8 cellular contexts compared by ENCODE assay signal in genomic region chr14:90381999-90382451, GRCh38. TPM values are rescaled to one million over a fixed set of nuclear protein-coding genes. Genes with fewer than 3 reads are reported as not detected.
DNase-seq lines count a peak whose midpoint lies in the region; ATAC-seq, FAIRE-seq and TF ChIP-seq lines count a peak whose summit lies in the region.

No MANE protein-coding gene starts in this region.

- TF ChIP-seq CTCF in OCI-LY1 (IDR thresholded peaks at IDR 0.05; ENCODE audit: low read length) = no peak
- TF ChIP-seq CTCF in endothelial cell of umbilical vein (IDR thresholded peaks at IDR 0.05; ENCODE audit: extremely low read depth in 1 of 2, insufficient read depth in 1 of 2, low read depth in 1 of 2, low read length in 2 of 2) = no peak

- no peaks in the 10 kb centered on the region; the same call in 1 of the 2 replicates for H3K36me3 ChIP-seq in OCI-LY1 (ENCODE audit: insufficient read depth, low read length)
- H3K36me3 ChIP-seq in endothelial cell of umbilical vein (ENCODE audit: control insufficient read depth in 2 of 2, extremely low read depth in 1 of 2, insufficient read depth in 2 of 2, low read length in 2 of 2) = no peaks in the 10 kb centered on the region
- peaks cover 0 to 4% of the 10 kb centered on the region in 2 donors for H3K36me3 ChIP-seq in muscle layer of duodenum (ENCODE audit: control insufficient read depth in 1 of 2, insufficient read depth in 2 of 2, low read length in 2 of 2)

- H3K27me3 ChIP-seq in OCI-LY1 (ENCODE audit: insufficient read depth, low read length) = no peaks in the 10 kb centered on the region
- peaks cover 0 to 2% of the 10 kb centered on the region in 2 experiments for H3K27me3 ChIP-seq in endothelial cell of umbilical vein (ENCODE audit: control insufficient read depth in 2 of 2, insufficient read depth in 2 of 2, low read length in 2 of 2)
- H3K27me3 ChIP-seq in muscle layer of duodenum (ENCODE audit: low read depth, low read length) = no peaks in the 10 kb centered on the region

- no peaks in the 10 kb centered on the region for H3K9me2 ChIP-seq in OCI-LY1 (ENCODE audit: low read depth, low read length)

- H3K9me3 ChIP-seq in OCI-LY1 (ENCODE audit: low read length) (no peaks in the 10 kb centered on the region), endothelial cell of umbilical vein (replicated peaks; ENCODE audit: control insufficient read depth, insufficient read depth, low read length) (no peaks in the 10 kb centered on the region), muscle layer of duodenum (ENCODE audit: control insufficient read depth in 1 of 2, low read length in 2 of 2) (no peaks in the 10 kb centered on the region)

- H3K4me3 ChIP-seq in OCI-LY1 (ENCODE audit: low read depth, low read length, poor library complexity, severe bottlenecking) (peak overlapping the region; percentile 74), endothelial cell of umbilical vein (replicated peaks in 1 of 3; ENCODE audit: insufficient read depth in 1 of 3, low read depth in 1 of 3, low read length in 3 of 3) (peak overlapping the region in 2 of 3 experiments; percentile 58 to 70), muscle layer of duodenum (ENCODE audit: low read depth in 1 of 2, low read length in 2 of 2) (peak overlapping the region; percentile 70 to 81)

- H4K20me1 ChIP-seq in OCI-LY1 (ENCODE audit: insufficient read depth, low read length) (no peaks in the 10 kb centered on the region), endothelial cell of umbilical vein (replicated peaks; ENCODE audit: control insufficient read depth, extremely low read depth, insufficient read depth, low read length) (no peaks in the 10 kb centered on the region)

- no TSS peak for BruUV-seq in endothelial cell of umbilical vein (replicated peaks; lab: Mats Ljungman, UMichigan)

- dilution Hi-C loops in endothelial cell of umbilical vein (cut with MboI; ENCODE audit: extremely low pct_ligation_motif_present, low sequenced_read_pairs) = no loop called here

- H3K27ac ChIP-seq in OCI-LY1 (ENCODE audit: low read depth, low read length, poor library complexity, severe bottlenecking) (peak overlapping the region; percentile 81), endothelial cell of umbilical vein (ENCODE audit: insufficient read depth, low read depth, low read length) (peak overlapping the region; percentile 97), muscle layer of duodenum (ENCODE audit: low read length) (peak overlapping the region; percentile 100)

- peak overlapping the region; percentile 90 for H3K9ac ChIP-seq in OCI-LY1 (ENCODE audit: low read length)
- H3K9ac ChIP-seq in endothelial cell of umbilical vein (replicated peaks; ENCODE audit: extremely low read depth, insufficient read depth, low read length) = peak overlapping the region; percentile 100

- H2AFZ ChIP-seq in OCI-LY1 (ENCODE audit: low read length) = no peak overlapping the region
- peak overlapping the region; percentile 22 for H2AFZ ChIP-seq in endothelial cell of umbilical vein (ENCODE audit: low read depth, low read length)

- H3K4me1 ChIP-seq in OCI-LY1 (ENCODE audit: insufficient read depth, low read length, severe bottlenecking) = peaks cover 28% of the 10 kb centered on the region
- H3K4me1 ChIP-seq in endothelial cell of umbilical vein (ENCODE audit: control insufficient read depth, extremely low read depth, insufficient read depth, low read length) = peaks cover 17% of the 10 kb centered on the region
- peaks cover 15 to 19% of the 10 kb centered on the region in 2 donors for H3K4me1 ChIP-seq in muscle layer of duodenum (ENCODE audit: control insufficient read depth in 1 of 2, insufficient read depth in 2 of 2, low read length in 2 of 2)

- intact Hi-C loops in endothelial cell of umbilical vein (cut with micrococcal nuclease) = loop anchor here (2.0 to 5.0 kb wide), 4 partner anchors 80 to 427 kb away; partner anchors contain the start of genes EFCAB11 and TDP1

- TF ChIP-seq POLR2A in endothelial cell of umbilical vein (IDR thresholded peaks at IDR 0.05; ENCODE audit: low read depth, low read length) = no peak

- no peak for FAIRE-seq in endothelial cell of umbilical vein (lab: Jason Lieb, UNC)

- DNase-seq in stimulated activated CD4-positive, alpha-beta T cell treated with anti-CD3 and anti-CD28 coated beads, Interleukin-4, amount 100 ng/mL, for 24 hours = peak; percentile 23
- no peak for DNase-seq in stimulated activated CD4-positive, alpha-beta T cell treated with anti-CD3 and anti-CD28 coated beads, Interleukin-2, amount 100 ng/mL, for 48 hours
- DNase-seq in endothelial cell of umbilical vein (ENCODE audit: low read depth, low spot score) = no peak

- ATAC-seq in GM19452 (IDR thresholded peaks at IDR 0.05; ENCODE audit: unreplicated experiment) (no peak), GM18867 (IDR thresholded peaks at IDR 0.05; ENCODE audit: unreplicated experiment) (no peak), HG03439 (IDR thresholded peaks at IDR 0.05; ENCODE audit: unreplicated experiment) (no peak)

- H3F3A ChIP-seq in OCI-LY1 (ENCODE audit: insufficient read depth, low read length) = no peaks in the 10 kb centered on the region

- H3K79me2 ChIP-seq in OCI-LY1 (ENCODE audit: insufficient read depth, low read length) = no peaks in the 10 kb centered on the region
- H3K79me2 ChIP-seq in endothelial cell of umbilical vein (ENCODE audit: control insufficient read depth, insufficient read depth, low read length) = no peaks in the 10 kb centered on the region

- POLR2A ChIA-PET in endothelial cell of umbilical vein (lab: Charles Lee) = interaction anchor here (3.8 kb wide), 1 partner anchor 15 kb away, joined by 49 read pairs; the partner anchor contains the start of gene CALM1

- CTCF ChIA-PET in endothelial cell of umbilical vein (lab: Charles Lee) = interaction anchor here (0.8 to 1.8 kb wide), 7 partner anchors 15 to 136 kb away, joined by 3 to 8 read pairs (median 4); no protein-coding TSS in a partner anchor

- no peaks in the 10 kb centered on the region for H3K9me1 ChIP-seq in endothelial cell of umbilical vein (replicated peaks; ENCODE audit: control insufficient read depth, extremely low read depth, insufficient read depth, low read length)

- peak overlapping the region; percentile 80 for H3K4me2 ChIP-seq in OCI-LY1 (ENCODE audit: low read length)
- peak overlapping the region; percentile 55 for H3K4me2 ChIP-seq in endothelial cell of umbilical vein (ENCODE audit: insufficient read depth, low read length)

TF ChIP-seq in endothelial cell of umbilical vein, 7 proteins besides CTCF, POLR2A, EP300 and RAD21:
- TF ChIP-seq FOS (IDR thresholded peaks at IDR 0.05; ENCODE audit: borderline replicate concordance, insufficient read depth, low read length) = no peak
- no peak for TF ChIP-seq MAX (IDR thresholded peaks at IDR 0.05; ENCODE audit: insufficient read depth, insufficient read length)
- TF ChIP-seq MYC (IDR thresholded peaks at IDR 0.05; ENCODE audit: low read depth, low read length) = no peak
- TF ChIP-seq EZH2 (IDR thresholded peaks at IDR 0.05; ENCODE audit: borderline replicate concordance, low read depth, low read length, severe bottlenecking) = no peak
- no peak for TF ChIP-seq JUN (IDR thresholded peaks at IDR 0.05; ENCODE audit: borderline replicate concordance, insufficient read depth, insufficient read length, low read depth)
- no peak for TF ChIP-seq POLR2AphosphoS5 (IDR thresholded peaks at IDR 0.05; ENCODE audit: insufficient read depth, low read depth, low read length)
- TF ChIP-seq GATA2 (IDR thresholded peaks at IDR 0.05; ENCODE audit: insufficient read depth, insufficient read length, low read depth, low read length) = no peak

RNA-seq across cellular contexts. Expression of gene CALM1, which starts 14.8 kb away (rescaled TPM):
- 731 and 743 TPM in 2 replicates for total RNA-seq in endothelial cell of umbilical vein
- polyA plus RNA-seq in endothelial cell of umbilical vein = 476 and 529 TPM in 2 replicates
- 479 and 499 TPM in 2 replicates for polyA plus RNA-seq in endothelial cell of umbilical vein (2011; cell fraction: cytosol; rRNA removed)
- polyA plus RNA-seq in endothelial cell of umbilical vein (2011; cell fraction: nucleus; rRNA removed) = 256 and 319 TPM in 2 replicates
- polyA plus RNA-seq in endothelial cell of umbilical vein (2012) = 434 and 637 TPM in 2 replicates
- 422 and 653 TPM in 2 replicates for polyA minus RNA-seq in endothelial cell of umbilical vein
- 238 TPM for polyA minus RNA-seq in endothelial cell of umbilical vein (2011; cell fraction: cytosol; rRNA and poly(A)+ RNA removed)
- polyA minus RNA-seq in endothelial cell of umbilical vein (2011; cell fraction: nucleus; rRNA and poly(A)+ RNA removed) = 185 and 221 TPM in 2 replicates

RNA-seq across cellular contexts. Expression of gene NRDE2, which starts 50.3 kb away (rescaled TPM):
- 22.1 and 22.5 TPM in 2 replicates for total RNA-seq in endothelial cell of umbilical vein
- polyA plus RNA-seq in endothelial cell of umbilical vein = 7.1 and 8.5 TPM in 2 replicates
- polyA plus RNA-seq in endothelial cell of umbilical vein (2011; cell fraction: cytosol; rRNA removed) = 7.3 and 8.5 TPM in 2 replicates
- polyA plus RNA-seq in endothelial cell of umbilical vein (2011; cell fraction: nucleus; rRNA removed) = 42.1 and 45.8 TPM in 2 replicates
- polyA plus RNA-seq in endothelial cell of umbilical vein (2012) = 6.1 and 6.6 TPM in 2 replicates
- polyA minus RNA-seq in endothelial cell of umbilical vein = 26.3 and 28.0 TPM in 2 replicates
- 3.9 TPM for polyA minus RNA-seq in endothelial cell of umbilical vein (2011; cell fraction: cytosol; rRNA and poly(A)+ RNA removed)
- polyA minus RNA-seq in endothelial cell of umbilical vein (2011; cell fraction: nucleus; rRNA and poly(A)+ RNA removed) = 44.0 and 55.4 TPM in 2 replicates
